8 cellular contexts compared by ENCODE assay signal in the genomic region with DNA sequence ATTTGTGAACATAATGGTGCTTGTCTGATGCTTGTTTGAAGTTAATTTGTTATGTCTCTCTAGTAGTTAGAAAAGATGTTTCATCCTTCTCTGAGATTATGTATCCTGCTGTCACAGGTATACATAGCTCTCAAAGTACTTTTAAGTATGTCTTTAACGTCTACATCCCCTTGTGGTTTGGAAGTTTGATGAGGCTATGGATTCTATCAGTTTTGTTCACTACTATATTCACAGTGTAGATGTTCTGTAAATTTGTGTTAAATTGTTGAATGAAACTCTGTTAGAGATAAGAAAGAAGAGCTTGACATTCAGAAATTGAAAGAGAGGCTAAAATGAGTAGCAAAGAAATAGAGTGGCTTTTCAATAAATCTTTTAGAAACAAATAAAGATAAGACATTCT.
"Had no signal": no experiment of that assay in that cellular context is flagged by ENCODE, and none has a peak within 500 bp of the region (broad histone marks: within the 10 kb centered on the region; RNA-seq: fewer than 3 reads in every experiment).

No MANE protein-coding gene starts in this region.

- H3K4me3 ChIP-seq: GM12878 had no signal

- ATAC-seq: GM12878 had no signal

- DNase-seq: GDM1, GF-D8 had no signal

- FAIRE-seq: G401.6, GM12878, GM12891, GM12892, GM18507, GM19239 had no signal
